Comparison of ENCODE assay signal across 22 cellular contexts in genomic region chr7:150458756-150459155, GRCh38. TPM values are rescaled to one million over a fixed set of nuclear protein-coding genes. Genes with fewer than 3 reads are reported as not detected.
"Had no signal": no experiment of that assay in that cellular context is flagged by ENCODE, and none has a peak within 500 bp of the region (broad histone marks: within the 10 kb centered on the region; RNA-seq: fewer than 3 reads in every experiment).

No MANE protein-coding gene starts in this region.

- FAIRE-seq: HTR-8/SVneo, RCC 7860 had no signal

- DNase-seq: Karpas-422, KG1, MM.1S, NCI-H1092 treated with DMSO at 0.1 percent for 48 hours, NCI-H1436, NCI-H187, NCI-H2029, NCI-H2081 treated with DMSO at 0.1 percent for 48 hours, NCI-H2171, NCI-H226, NCI-H446, NCI-H510A, NCI-H524 treated with DMSO at 0.1 percent for 48 hours, NCI-H69, NCI-H774, RPMI8226, SHP77, SK-N-SH had no signal

- H3K9ac ChIP-seq: SK-N-SH had no signal

- H3K4me2 ChIP-seq: SK-N-SH had no signal

- H3K27ac ChIP-seq: HL-60 had no signal

RNA-seq across cellular contexts. Expression of gene GIMAP8, which starts 8.3 kb away (rescaled TPM):
- total RNA-seq: SK-MEL-5 had no signal
- polyA plus RNA-seq: SK-N-SH had no signal

RNA-seq across cellular contexts. Expression of gene GIMAP7, which starts 55.9 kb away (rescaled TPM):
- total RNA-seq: SK-MEL-5 had no signal
- polyA plus RNA-seq: SK-N-SH had no signal
